Comparison of ENCODE assay signal across 2 cellular contexts in the genomic region with DNA sequence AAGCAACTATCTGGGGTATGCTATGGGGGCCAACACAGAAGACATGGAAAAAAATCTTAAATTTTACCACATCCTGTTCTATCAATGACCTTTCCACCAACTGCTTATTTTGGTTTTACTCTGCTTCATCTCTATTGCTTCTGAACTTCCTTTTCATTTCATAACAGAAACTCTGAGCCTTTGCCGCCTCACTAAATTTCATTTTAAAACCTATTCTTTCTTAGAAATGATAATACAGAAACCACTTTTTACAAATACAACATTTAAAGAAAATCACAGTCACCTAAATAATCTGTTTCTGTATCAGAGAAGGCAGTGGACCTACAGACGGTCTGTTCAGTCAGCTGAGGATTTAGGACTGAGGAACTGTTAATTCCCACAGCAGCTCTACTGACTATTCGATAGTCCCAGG.
TF ChIP-seq lines count a peak whose summit lies in the region.

No MANE protein-coding gene starts in this region.

TF ChIP-seq in GM12878, 131 proteins besides CTCF, POLR2A, EP300 and RAD21 (continued from another document and continues in another):
- TF ChIP-seq SKIL (IDR thresholded peaks at IDR 0.05; ENCODE audit: low read depth, poor library complexity, severe bottlenecking): peak; percentile 78
- TF ChIP-seq FOXK2 (IDR thresholded peaks at IDR 0.05): no peak
- no peak for TF ChIP-seq NRF1 (conservative IDR thresholded peaks at IDR 0.05; ENCODE audit: low read depth, low read length)
- no peak for TF ChIP-seq ETV6 (conservative IDR thresholded peaks at IDR 0.05 in 1 of 2, IDR thresholded peaks at IDR 0.05 in 1 of 2; ENCODE audit: borderline replicate concordance in 1 of 2, low read depth in 1 of 2)
- no peak for TF ChIP-seq POLR2AphosphoS2 (IDR thresholded peaks at IDR 0.05; ENCODE audit: low read depth, low read length)
- no peak for TF ChIP-seq WRNIP1 (IDR thresholded peaks at IDR 0.05; ENCODE audit: borderline replicate concordance, low read depth, low read length)
- TF ChIP-seq DPF2 (IDR thresholded peaks at IDR 0.05): peak; percentile 17; the same call in 1 of the 2 replicates
- no peak for TF ChIP-seq RELA (IDR thresholded peaks at IDR 0.05; ENCODE audit: borderline replicate concordance, partially characterized antibody)
- TF ChIP-seq, protein P1, sequence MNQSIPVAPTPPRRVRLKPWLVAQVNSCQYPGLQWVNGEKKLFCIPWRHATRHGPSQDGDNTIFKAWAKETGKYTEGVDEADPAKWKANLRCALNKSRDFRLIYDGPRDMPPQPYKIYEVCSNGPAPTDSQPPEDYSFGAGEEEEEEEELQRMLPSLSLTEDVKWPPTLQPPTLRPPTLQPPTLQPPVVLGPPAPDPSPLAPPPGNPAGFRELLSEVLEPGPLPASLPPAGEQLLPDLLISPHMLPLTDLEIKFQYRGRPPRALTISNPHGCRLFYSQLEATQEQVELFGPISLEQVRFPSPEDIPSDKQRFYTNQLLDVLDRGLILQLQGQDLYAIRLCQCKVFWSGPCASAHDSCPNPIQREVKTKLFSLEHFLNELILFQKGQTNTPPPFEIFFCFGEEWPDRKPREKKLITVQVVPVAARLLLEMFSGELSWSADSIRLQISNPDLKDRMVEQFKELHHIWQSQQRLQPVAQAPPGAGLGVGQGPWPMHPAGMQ (IDR thresholded peaks at IDR 0.05; ENCODE audit: borderline replicate concordance): no peak
- no peak for TF ChIP-seq ZNF384 (IDR thresholded peaks at IDR 0.05; ENCODE audit: borderline replicate concordance, low read depth, low read length)
- TF ChIP-seq SMAD1 (IDR thresholded peaks at IDR 0.05; ENCODE audit: low read depth, partially characterized antibody): no peak
- TF ChIP-seq CHD1 (IDR thresholded peaks at IDR 0.05; ENCODE audit: low read depth, low read length): no peak
- 0 out of 2 replicates have a peak, but pooled peaks have one; percentile 5 for TF ChIP-seq IRF4 (IDR thresholded peaks at IDR 0.05; ENCODE audit: low read depth, low read length)
- TF ChIP-seq ZSCAN29 (IDR thresholded peaks at IDR 0.05): no peak
- no peak for TF ChIP-seq YBX1 (IDR thresholded peaks at IDR 0.05)
- TF ChIP-seq SUZ12 (IDR thresholded peaks at IDR 0.05; ENCODE audit: unreplicated experiment): no peak
- no peak for TF ChIP-seq SIX5 (IDR thresholded peaks at IDR 0.05; ENCODE audit: low read depth, low read length, severe bottlenecking)
- TF ChIP-seq, protein P2, sequence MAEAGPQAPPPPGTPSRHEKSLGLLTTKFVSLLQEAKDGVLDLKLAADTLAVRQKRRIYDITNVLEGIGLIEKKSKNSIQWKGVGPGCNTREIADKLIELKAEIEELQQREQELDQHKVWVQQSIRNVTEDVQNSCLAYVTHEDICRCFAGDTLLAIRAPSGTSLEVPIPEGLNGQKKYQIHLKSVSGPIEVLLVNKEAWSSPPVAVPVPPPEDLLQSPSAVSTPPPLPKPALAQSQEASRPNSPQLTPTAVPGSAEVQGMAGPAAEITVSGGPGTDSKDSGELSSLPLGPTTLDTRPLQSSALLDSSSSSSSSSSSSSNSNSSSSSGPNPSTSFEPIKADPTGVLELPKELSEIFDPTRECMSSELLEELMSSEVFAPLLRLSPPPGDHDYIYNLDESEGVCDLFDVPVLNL (IDR thresholded peaks at IDR 0.05; ENCODE audit: low read depth, low read length): no peak
- no peak for TF ChIP-seq RB1 (IDR thresholded peaks at IDR 0.05; ENCODE audit: borderline replicate concordance)
- no peak for TF ChIP-seq KLF5 (IDR thresholded peaks at IDR 0.05; ENCODE audit: partially characterized antibody)
- TF ChIP-seq POLR2AphosphoS5 (IDR thresholded peaks at IDR 0.05; ENCODE audit: low read length): no peak

TF ChIP-seq in WTC11, 78 proteins besides CTCF, POLR2A, EP300 and RAD21 (continued from another document):
- TF ChIP-seq, protein P3, sequence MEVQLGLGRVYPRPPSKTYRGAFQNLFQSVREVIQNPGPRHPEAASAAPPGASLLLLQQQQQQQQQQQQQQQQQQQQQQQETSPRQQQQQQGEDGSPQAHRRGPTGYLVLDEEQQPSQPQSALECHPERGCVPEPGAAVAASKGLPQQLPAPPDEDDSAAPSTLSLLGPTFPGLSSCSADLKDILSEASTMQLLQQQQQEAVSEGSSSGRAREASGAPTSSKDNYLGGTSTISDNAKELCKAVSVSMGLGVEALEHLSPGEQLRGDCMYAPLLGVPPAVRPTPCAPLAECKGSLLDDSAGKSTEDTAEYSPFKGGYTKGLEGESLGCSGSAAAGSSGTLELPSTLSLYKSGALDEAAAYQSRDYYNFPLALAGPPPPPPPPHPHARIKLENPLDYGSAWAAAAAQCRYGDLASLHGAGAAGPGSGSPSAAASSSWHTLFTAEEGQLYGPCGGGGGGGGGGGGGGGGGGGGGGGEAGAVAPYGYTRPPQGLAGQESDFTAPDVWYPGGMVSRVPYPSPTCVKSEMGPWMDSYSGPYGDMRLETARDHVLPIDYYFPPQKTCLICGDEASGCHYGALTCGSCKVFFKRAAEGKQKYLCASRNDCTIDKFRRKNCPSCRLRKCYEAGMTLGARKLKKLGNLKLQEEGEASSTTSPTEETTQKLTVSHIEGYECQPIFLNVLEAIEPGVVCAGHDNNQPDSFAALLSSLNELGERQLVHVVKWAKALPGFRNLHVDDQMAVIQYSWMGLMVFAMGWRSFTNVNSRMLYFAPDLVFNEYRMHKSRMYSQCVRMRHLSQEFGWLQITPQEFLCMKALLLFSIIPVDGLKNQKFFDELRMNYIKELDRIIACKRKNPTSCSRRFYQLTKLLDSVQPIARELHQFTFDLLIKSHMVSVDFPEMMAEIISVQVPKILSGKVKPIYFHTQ (CRISPR knock-in tag; IDR thresholded peaks at IDR 0.05): no peak
- TF ChIP-seq, protein P4, sequence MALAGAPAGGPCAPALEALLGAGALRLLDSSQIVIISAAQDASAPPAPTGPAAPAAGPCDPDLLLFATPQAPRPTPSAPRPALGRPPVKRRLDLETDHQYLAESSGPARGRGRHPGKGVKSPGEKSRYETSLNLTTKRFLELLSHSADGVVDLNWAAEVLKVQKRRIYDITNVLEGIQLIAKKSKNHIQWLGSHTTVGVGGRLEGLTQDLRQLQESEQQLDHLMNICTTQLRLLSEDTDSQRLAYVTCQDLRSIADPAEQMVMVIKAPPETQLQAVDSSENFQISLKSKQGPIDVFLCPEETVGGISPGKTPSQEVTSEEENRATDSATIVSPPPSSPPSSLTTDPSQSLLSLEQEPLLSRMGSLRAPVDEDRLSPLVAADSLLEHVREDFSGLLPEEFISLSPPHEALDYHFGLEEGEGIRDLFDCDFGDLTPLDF (CRISPR knock-in tag; IDR thresholded peaks at IDR 0.05): no peak
